ENCODE assay signal across 20 cellular contexts in the genomic region with DNA sequence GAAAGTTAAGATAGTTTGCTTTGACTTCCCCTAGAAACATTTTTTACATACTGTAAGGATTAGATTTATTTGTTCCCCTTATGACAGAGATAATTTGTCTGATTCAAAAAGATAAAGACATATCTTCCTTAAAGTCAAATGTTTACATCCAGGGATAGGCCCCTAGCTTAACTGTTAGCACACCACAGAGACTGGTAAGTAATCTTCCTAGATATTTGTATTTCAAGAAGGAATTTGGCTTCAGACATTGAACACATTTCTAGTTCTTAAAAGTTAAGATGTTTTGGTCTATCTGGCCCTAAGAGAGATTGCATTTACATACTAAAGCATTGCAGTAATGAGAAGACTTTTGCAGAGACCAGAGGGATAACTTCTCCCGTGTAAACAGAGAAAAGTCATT.
DNase-seq lines count a peak whose midpoint lies in the region; ATAC-seq and TF ChIP-seq lines count a peak whose summit lies in the region.
"Had no signal": no experiment of that assay in that cellular context is flagged by ENCODE, and none has a peak within 500 bp of the region (broad histone marks: within the 10 kb centered on the region; RNA-seq: fewer than 3 reads in every experiment).

No MANE protein-coding gene starts in this region.

- TF ChIP-seq EP300 in SK-N-SH (IDR thresholded peaks at IDR 0.05; ENCODE audit: borderline replicate concordance in 1 of 2, low read depth in 1 of 2, low read length in 1 of 2), result no peak

- H3K9ac ChIP-seq in SK-N-SH (peak overlapping the region; percentile 17; the same call in 1 of the 2 replicates), smooth muscle cell (ENCODE audit: low read depth) (no peak overlapping the region)
- H3K9ac ChIP-seq: GM23248 had no signal

- H4K20me1 ChIP-seq in SK-N-SH (ENCODE audit: insufficient read depth), result no peaks in the 10 kb centered on the region
- H4K20me1 ChIP-seq in hepatocyte (ENCODE audit: insufficient read depth, poor library complexity, severe bottlenecking), result no peaks in the 10 kb centered on the region
- no peaks in the 10 kb centered on the region for H4K20me1 ChIP-seq in smooth muscle cell (ENCODE audit: low read depth)

- ATAC-seq in SK-N-SH treated with all-trans-retinoic acid at 6 μM for 48 hours, result no peak

- H3K4me3 ChIP-seq in SK-N-SH (ENCODE audit: low read depth in 2 of 2, low read length in 1 of 2) (no peak overlapping the region), hepatocyte (no peak overlapping the region), smooth muscle cell (peak overlapping the region; percentile 19)
- H3K4me3 ChIP-seq: GM23248 had no signal

- TF ChIP-seq RAD21 in SK-N-SH (IDR thresholded peaks at IDR 0.05; ENCODE audit: low read length), result no peak

- H3K9me3 ChIP-seq in SK-N-SH, result no peaks in the 10 kb centered on the region
- no peaks in the 10 kb centered on the region for H3K9me3 ChIP-seq in hepatocyte (ENCODE audit: low read depth)
- no peaks in the 10 kb centered on the region for H3K9me3 ChIP-seq in smooth muscle cell (replicated peaks; ENCODE audit: low read depth)

- H3K79me2 ChIP-seq in SK-N-SH (ENCODE audit: insufficient read depth), result no peaks in the 10 kb centered on the region
- no peaks in the 10 kb centered on the region for H3K79me2 ChIP-seq in hepatocyte
- no peaks in the 10 kb centered on the region for H3K79me2 ChIP-seq in smooth muscle cell (ENCODE audit: low read depth)

- peak overlapping the region; percentile 28 to 62; a peak in 2 of 4 replicates for H3K27ac ChIP-seq in SK-N-SH (ENCODE audit: low read depth in 2 of 2, low read length in 1 of 2)
- H3K27ac ChIP-seq in hepatocyte, result peak overlapping the region; percentile 13
- H3K27ac ChIP-seq in smooth muscle cell (ENCODE audit: low read depth), result peak overlapping the region; percentile 64
- H3K27ac ChIP-seq: 22Rv1, GM23248 had no signal

- H3K36me3 ChIP-seq in SK-N-SH (replicated peaks in 1 of 2; ENCODE audit: control insufficient read depth in 1 of 2, insufficient read depth in 2 of 2, low read length in 1 of 2) (no peaks in the 10 kb centered on the region), hepatocyte (replicated peaks; ENCODE audit: insufficient read depth, low read depth) (no peaks in the 10 kb centered on the region), smooth muscle cell (ENCODE audit: low read depth) (no peaks in the 10 kb centered on the region)

- H3K9me2 ChIP-seq in SK-N-SH (no peaks in the 10 kb centered on the region), hepatocyte (replicated peaks; ENCODE audit: insufficient read depth) (no peaks in the 10 kb centered on the region)

- peak overlapping the region; percentile 50; the same call in 1 of the 2 replicates for H3K4me2 ChIP-seq in SK-N-SH
- peak overlapping the region; percentile 38 for H3K4me2 ChIP-seq in hepatocyte
- H3K4me2 ChIP-seq in smooth muscle cell, result peak overlapping the region; percentile 47

- DNase-seq in SK-N-SH (no peak), amniotic epithelial cell (ENCODE audit: low read depth) (peak; percentile 71), hepatocyte (ENCODE audit: low spot score) (no peak), smooth muscle cell (lab: John Stamatoyannopoulos, UW; ENCODE audit: unreplicated experiment) (no peak)
- no peak for DNase-seq in activated CD4-positive, alpha-beta T cell treated with anti-CD3 and anti-CD28 coated beads for 4 hours
- no peak for DNase-seq in activated CD4-positive, alpha-beta T cell treated with anti-CD3 and anti-CD28 coated beads for 48 hours
- DNase-seq in activated CD8-positive, alpha-beta memory T cell treated with anti-CD3 and anti-CD28 coated beads, Interleukin-2, amount 50 U/mL, for 4 hours, result no peak
- DNase-seq: ACHN; AML-193; C1 segment of cervical spinal cord; Calu3; CD4-positive, alpha-beta memory T cell; COR-L47; DMS53; DND-41; GM23248; H7; HCEC 1CT had no signal

- H3K27me3 ChIP-seq in SK-N-SH (ENCODE audit: insufficient read depth) (no peaks in the 10 kb centered on the region), hepatocyte (no peaks in the 10 kb centered on the region), smooth muscle cell (ENCODE audit: low read depth) (no peaks in the 10 kb centered on the region)

- H3K4me1 ChIP-seq in SK-N-SH (ENCODE audit: control insufficient read depth in 1 of 2, insufficient read depth in 2 of 2, low read depth in 1 of 2, low read length in 1 of 2), result no peaks in the 10 kb centered on the region
- no peaks in the 10 kb centered on the region for H3K4me1 ChIP-seq in hepatocyte (ENCODE audit: insufficient read depth)
- no peaks in the 10 kb centered on the region for H3K4me1 ChIP-seq in smooth muscle cell (ENCODE audit: low read depth)

- CTCF ChIA-PET in SK-N-SH (lab: Yijun Ruan, JAX), result no interaction called here

- POLR2A ChIA-PET in SK-N-SH (lab: Yijun Ruan, JAX), result no interaction called here

- H3F3A ChIP-seq in SK-N-SH (replicated peaks; ENCODE audit: insufficient read depth) (no peaks in the 10 kb centered on the region), smooth muscle cell (ENCODE audit: low read depth) (no peaks in the 10 kb centered on the region)

- TF ChIP-seq CTCF in SK-N-SH (IDR thresholded peaks at IDR 0.05), result no peak
- no peak for TF ChIP-seq CTCF in hepatocyte (IDR thresholded peaks at IDR 0.05; ENCODE audit: poor library complexity)
- no peak for TF ChIP-seq CTCF in smooth muscle cell (IDR thresholded peaks at IDR 0.05; ENCODE audit: borderline replicate concordance, insufficient read depth, poor library complexity, severe bottlenecking)

- H2AFZ ChIP-seq in SK-N-SH (ENCODE audit: low read depth) (peak overlapping the region; percentile 88), hepatocyte (peak overlapping the region; percentile 12), smooth muscle cell (ENCODE audit: low read depth) (peak overlapping the region; percentile 63)
- H2AFZ ChIP-seq: GM23248 had no signal

- 20% methylated on average over 1 of the region's 1 CpG for WGBS in SK-N-SH (ENCODE audit: low lambda C conversion rate)
- 63% methylated on average over 1 of the region's 1 CpG for WGBS in hepatocyte (ENCODE audit: low lambda C conversion rate, missing lambda C conversion rate)
- 25% methylated on average over 1 of the region's 1 CpG for WGBS in smooth muscle cell (ENCODE audit: low lambda C conversion rate)

TF ChIP-seq in SK-N-SH, 30 proteins besides CTCF, POLR2A, EP300 and RAD21:
- no peak for TF ChIP-seq SMC3 (IDR thresholded peaks at IDR 0.05; ENCODE audit: low read depth, low read length)

TF ChIP-seq in SK-N-SH treated with all-trans-retinoic acid at 6 μM for 48 hours, 23 proteins besides CTCF, POLR2A, EP300 and RAD21 (continues in another document):
- TF ChIP-seq BACH2 (CRISPR knock-in tag; IDR thresholded peaks at IDR 0.05; ENCODE audit: borderline replicate concordance), result no peak
- TF ChIP-seq, protein P1, sequence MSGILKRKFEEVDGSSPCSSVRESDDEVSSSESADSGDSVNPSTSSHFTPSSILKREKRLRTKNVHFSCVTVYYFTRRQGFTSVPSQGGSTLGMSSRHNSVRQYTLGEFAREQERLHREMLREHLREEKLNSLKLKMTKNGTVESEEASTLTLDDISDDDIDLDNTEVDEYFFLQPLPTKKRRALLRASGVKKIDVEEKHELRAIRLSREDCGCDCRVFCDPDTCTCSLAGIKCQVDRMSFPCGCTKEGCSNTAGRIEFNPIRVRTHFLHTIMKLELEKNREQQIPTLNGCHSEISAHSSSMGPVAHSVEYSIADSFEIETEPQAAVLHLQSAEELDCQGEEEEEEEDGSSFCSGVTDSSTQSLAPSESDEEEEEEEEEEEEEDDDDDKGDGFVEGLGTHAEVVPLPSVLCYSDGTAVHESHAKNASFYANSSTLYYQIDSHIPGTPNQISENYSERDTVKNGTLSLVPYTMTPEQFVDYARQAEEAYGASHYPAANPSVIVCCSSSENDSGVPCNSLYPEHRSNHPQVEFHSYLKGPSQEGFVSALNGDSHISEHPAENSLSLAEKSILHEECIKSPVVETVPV (CRISPR knock-in tag; IDR thresholded peaks at IDR 0.05), result no peak
- TF ChIP-seq ZC3H10 (CRISPR knock-in tag; IDR thresholded peaks at IDR 0.05), result no peak
- no peak for TF ChIP-seq ARNTL (CRISPR knock-in tag; IDR thresholded peaks at IDR 0.05; ENCODE audit: borderline replicate concordance, low read depth)
- no peak for TF ChIP-seq OSR1 (CRISPR knock-in tag; IDR thresholded peaks at IDR 0.05)
- TF ChIP-seq, protein P2, sequence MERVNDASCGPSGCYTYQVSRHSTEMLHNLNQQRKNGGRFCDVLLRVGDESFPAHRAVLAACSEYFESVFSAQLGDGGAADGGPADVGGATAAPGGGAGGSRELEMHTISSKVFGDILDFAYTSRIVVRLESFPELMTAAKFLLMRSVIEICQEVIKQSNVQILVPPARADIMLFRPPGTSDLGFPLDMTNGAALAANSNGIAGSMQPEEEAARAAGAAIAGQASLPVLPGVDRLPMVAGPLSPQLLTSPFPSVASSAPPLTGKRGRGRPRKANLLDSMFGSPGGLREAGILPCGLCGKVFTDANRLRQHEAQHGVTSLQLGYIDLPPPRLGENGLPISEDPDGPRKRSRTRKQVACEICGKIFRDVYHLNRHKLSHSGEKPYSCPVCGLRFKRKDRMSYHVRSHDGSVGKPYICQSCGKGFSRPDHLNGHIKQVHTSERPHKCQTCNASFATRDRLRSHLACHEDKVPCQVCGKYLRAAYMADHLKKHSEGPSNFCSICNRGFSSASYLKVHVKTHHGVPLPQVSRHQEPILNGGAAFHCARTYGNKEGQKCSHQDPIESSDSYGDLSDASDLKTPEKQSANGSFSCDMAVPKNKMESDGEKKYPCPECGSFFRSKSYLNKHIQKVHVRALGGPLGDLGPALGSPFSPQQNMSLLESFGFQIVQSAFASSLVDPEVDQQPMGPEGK (CRISPR knock-in tag; IDR thresholded peaks at IDR 0.05; ENCODE audit: borderline replicate concordance), result no peak
- TF ChIP-seq ZNF565 (CRISPR knock-in tag; conservative IDR thresholded peaks at IDR 0.05; ENCODE audit: low read depth), result no peak
- TF ChIP-seq TCF4 (CRISPR knock-in tag; IDR thresholded peaks at IDR 0.05; ENCODE audit: borderline replicate concordance), result no peak
- TF ChIP-seq GLIS3 (CRISPR knock-in tag; IDR thresholded peaks at IDR 0.05), result no peak
- TF ChIP-seq PPARA (CRISPR knock-in tag; IDR thresholded peaks at IDR 0.05; ENCODE audit: borderline replicate concordance), result no peak
- no peak for TF ChIP-seq ZFP30 (CRISPR knock-in tag; IDR thresholded peaks at IDR 0.05)
- no peak for TF ChIP-seq ZFP3 (CRISPR knock-in tag; IDR thresholded peaks at IDR 0.05)
- TF ChIP-seq, protein P3, sequence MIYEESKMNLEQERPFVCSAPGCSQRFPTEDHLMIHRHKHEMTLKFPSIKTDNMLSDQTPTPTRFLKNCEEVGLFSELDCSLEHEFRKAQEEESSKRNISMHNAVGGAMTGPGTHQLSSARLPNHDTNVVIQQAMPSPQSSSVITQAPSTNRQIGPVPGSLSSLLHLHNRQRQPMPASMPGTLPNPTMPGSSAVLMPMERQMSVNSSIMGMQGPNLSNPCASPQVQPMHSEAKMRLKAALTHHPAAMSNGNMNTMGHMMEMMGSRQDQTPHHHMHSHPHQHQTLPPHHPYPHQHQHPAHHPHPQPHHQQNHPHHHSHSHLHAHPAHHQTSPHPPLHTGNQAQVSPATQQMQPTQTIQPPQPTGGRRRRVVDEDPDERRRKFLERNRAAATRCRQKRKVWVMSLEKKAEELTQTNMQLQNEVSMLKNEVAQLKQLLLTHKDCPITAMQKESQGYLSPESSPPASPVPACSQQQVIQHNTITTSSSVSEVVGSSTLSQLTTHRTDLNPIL (CRISPR knock-in tag; IDR thresholded peaks at IDR 0.05; ENCODE audit: low read depth), result no peak
- TF ChIP-seq ESRRG (CRISPR knock-in tag; IDR thresholded peaks at IDR 0.05), result no peak

Comparison
In these comparisons a context has a peak if more than half of its experiments do, and no peak if none do; other contexts are left out.
1. H2AFZ ChIP-seq: peak in every context shown above with its lines; median percentile 88 in SK-N-SH; 63 in smooth muscle cell; 12 in hepatocyte.
2. H3K27ac ChIP-seq: peak in every context shown above with its lines; median percentile 64 in smooth muscle cell; 45 in SK-N-SH; 13 in hepatocyte.